Comparison of ENCODE assay signal across 1 cellular context in genomic region chr16:578870-579405, GRCh38.
A peak's percentile ranks its signal among the peaks of the same experiment; 100 is the strongest.
TF ChIP-seq lines count a peak whose summit lies in the region.

No MANE protein-coding gene starts in this region.

TF ChIP-seq in HepG2, 621 proteins besides CTCF, POLR2A, EP300 and RAD21 (continued from another document):
- TF ChIP-seq, protein P1, sequence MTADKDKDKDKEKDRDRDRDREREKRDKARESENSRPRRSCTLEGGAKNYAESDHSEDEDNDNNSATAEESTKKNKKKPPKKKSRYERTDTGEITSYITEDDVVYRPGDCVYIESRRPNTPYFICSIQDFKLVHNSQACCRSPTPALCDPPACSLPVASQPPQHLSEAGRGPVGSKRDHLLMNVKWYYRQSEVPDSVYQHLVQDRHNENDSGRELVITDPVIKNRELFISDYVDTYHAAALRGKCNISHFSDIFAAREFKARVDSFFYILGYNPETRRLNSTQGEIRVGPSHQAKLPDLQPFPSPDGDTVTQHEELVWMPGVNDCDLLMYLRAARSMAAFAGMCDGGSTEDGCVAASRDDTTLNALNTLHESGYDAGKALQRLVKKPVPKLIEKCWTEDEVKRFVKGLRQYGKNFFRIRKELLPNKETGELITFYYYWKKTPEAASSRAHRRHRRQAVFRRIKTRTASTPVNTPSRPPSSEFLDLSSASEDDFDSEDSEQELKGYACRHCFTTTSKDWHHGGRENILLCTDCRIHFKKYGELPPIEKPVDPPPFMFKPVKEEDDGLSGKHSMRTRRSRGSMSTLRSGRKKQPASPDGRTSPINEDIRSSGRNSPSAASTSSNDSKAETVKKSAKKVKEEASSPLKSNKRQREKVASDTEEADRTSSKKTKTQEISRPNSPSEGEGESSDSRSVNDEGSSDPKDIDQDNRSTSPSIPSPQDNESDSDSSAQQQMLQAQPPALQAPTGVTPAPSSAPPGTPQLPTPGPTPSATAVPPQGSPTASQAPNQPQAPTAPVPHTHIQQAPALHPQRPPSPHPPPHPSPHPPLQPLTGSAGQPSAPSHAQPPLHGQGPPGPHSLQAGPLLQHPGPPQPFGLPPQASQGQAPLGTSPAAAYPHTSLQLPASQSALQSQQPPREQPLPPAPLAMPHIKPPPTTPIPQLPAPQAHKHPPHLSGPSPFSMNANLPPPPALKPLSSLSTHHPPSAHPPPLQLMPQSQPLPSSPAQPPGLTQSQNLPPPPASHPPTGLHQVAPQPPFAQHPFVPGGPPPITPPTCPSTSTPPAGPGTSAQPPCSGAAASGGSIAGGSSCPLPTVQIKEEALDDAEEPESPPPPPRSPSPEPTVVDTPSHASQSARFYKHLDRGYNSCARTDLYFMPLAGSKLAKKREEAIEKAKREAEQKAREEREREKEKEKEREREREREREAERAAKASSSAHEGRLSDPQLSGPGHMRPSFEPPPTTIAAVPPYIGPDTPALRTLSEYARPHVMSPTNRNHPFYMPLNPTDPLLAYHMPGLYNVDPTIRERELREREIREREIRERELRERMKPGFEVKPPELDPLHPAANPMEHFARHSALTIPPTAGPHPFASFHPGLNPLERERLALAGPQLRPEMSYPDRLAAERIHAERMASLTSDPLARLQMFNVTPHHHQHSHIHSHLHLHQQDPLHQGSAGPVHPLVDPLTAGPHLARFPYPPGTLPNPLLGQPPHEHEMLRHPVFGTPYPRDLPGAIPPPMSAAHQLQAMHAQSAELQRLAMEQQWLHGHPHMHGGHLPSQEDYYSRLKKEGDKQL (CRISPR knock-in tag; IDR thresholded peaks at IDR 0.05; ENCODE audit: low read depth) = no peak
- TF ChIP-seq SMARCE1 (IDR thresholded peaks at IDR 0.05; ENCODE audit: borderline replicate concordance) = no peak
- no peak for TF ChIP-seq ELF3 (CRISPR knock-in tag; IDR thresholded peaks at IDR 0.05)
- no peak for TF ChIP-seq KMT2B (CRISPR knock-in tag; IDR thresholded peaks at IDR 0.05)
- TF ChIP-seq KDM3A (CRISPR knock-in tag; IDR thresholded peaks at IDR 0.05; ENCODE audit: low read depth) = 0 out of 2 replicates have a peak, but pooled peaks have one; percentile 51
- TF ChIP-seq ETV5 (CRISPR knock-in tag; IDR thresholded peaks at IDR 0.05; ENCODE audit: borderline replicate concordance) = no peak
- no peak for TF ChIP-seq GMEB1 (CRISPR knock-in tag; IDR thresholded peaks at IDR 0.05; ENCODE audit: borderline replicate concordance)
- TF ChIP-seq ZNF720 (CRISPR knock-in tag; IDR thresholded peaks at IDR 0.05) = no peak
- no peak for TF ChIP-seq MAZ (IDR thresholded peaks at IDR 0.05; ENCODE audit: borderline replicate concordance, low read depth, low read length)
- TF ChIP-seq MAZ (CRISPR knock-in tag; IDR thresholded peaks at IDR 0.05; ENCODE audit: low read depth) = 0 out of 2 replicates have a peak, but pooled peaks have one; percentile 47
- TF ChIP-seq, protein P2, sequence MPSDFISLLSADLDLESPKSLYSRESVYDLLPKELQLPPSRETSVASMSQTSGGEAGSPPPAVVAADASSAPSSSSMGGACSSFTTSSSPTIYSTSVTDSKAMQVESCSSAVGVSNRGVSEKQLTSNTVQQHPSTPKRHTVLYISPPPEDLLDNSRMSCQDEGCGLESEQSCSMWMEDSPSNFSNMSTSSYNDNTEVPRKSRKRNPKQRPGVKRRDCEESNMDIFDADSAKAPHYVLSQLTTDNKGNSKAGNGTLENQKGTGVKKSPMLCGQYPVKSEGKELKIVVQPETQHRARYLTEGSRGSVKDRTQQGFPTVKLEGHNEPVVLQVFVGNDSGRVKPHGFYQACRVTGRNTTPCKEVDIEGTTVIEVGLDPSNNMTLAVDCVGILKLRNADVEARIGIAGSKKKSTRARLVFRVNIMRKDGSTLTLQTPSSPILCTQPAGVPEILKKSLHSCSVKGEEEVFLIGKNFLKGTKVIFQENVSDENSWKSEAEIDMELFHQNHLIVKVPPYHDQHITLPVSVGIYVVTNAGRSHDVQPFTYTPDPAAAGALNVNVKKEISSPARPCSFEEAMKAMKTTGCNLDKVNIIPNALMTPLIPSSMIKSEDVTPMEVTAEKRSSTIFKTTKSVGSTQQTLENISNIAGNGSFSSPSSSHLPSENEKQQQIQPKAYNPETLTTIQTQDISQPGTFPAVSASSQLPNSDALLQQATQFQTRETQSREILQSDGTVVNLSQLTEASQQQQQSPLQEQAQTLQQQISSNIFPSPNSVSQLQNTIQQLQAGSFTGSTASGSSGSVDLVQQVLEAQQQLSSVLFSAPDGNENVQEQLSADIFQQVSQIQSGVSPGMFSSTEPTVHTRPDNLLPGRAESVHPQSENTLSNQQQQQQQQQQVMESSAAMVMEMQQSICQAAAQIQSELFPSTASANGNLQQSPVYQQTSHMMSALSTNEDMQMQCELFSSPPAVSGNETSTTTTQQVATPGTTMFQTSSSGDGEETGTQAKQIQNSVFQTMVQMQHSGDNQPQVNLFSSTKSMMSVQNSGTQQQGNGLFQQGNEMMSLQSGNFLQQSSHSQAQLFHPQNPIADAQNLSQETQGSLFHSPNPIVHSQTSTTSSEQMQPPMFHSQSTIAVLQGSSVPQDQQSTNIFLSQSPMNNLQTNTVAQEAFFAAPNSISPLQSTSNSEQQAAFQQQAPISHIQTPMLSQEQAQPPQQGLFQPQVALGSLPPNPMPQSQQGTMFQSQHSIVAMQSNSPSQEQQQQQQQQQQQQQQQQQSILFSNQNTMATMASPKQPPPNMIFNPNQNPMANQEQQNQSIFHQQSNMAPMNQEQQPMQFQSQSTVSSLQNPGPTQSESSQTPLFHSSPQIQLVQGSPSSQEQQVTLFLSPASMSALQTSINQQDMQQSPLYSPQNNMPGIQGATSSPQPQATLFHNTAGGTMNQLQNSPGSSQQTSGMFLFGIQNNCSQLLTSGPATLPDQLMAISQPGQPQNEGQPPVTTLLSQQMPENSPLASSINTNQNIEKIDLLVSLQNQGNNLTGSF (CRISPR knock-in tag; IDR thresholded peaks at IDR 0.05) = no peak
- peak; percentile 58; the same call in 1 of the 2 replicates for TF ChIP-seq SPEN (CRISPR knock-in tag; IDR thresholded peaks at IDR 0.05; ENCODE audit: low read depth)
- peak; percentile 73 for TF ChIP-seq ZNF740 (CRISPR knock-in tag; IDR thresholded peaks at IDR 0.05)
- TF ChIP-seq NR1H2 (CRISPR knock-in tag; IDR thresholded peaks at IDR 0.05; ENCODE audit: borderline replicate concordance, low read depth) = no peak
- peak; percentile 84 for TF ChIP-seq HNRNPL (IDR thresholded peaks at IDR 0.05; ENCODE audit: low read depth, low read length)
- TF ChIP-seq ATRX (CRISPR knock-in tag; IDR thresholded peaks at IDR 0.05; ENCODE audit: borderline replicate concordance) = no peak
- peak; percentile 51; the same call in 1 of the 2 replicates for TF ChIP-seq GATAD2A (CRISPR knock-in tag; IDR thresholded peaks at IDR 0.05)
- TF ChIP-seq ZNF780A (CRISPR knock-in tag; IDR thresholded peaks at IDR 0.05) = no peak
- TF ChIP-seq, protein P3, sequence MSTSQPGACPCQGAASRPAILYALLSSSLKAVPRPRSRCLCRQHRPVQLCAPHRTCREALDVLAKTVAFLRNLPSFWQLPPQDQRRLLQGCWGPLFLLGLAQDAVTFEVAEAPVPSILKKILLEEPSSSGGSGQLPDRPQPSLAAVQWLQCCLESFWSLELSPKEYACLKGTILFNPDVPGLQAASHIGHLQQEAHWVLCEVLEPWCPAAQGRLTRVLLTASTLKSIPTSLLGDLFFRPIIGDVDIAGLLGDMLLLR (CRISPR knock-in tag; IDR thresholded peaks at IDR 0.05) = peak; percentile 47; the same call in 1 of the 2 replicates
- no peak for TF ChIP-seq ZNF230 (CRISPR knock-in tag; IDR thresholded peaks at IDR 0.05)
- no peak for TF ChIP-seq HIVEP1 (CRISPR knock-in tag; IDR thresholded peaks at IDR 0.05)
- no peak for TF ChIP-seq SOX13 (IDR thresholded peaks at IDR 0.05)
- TF ChIP-seq SOX13 (CRISPR knock-in tag; conservative IDR thresholded peaks at IDR 0.05 in 1 of 2, IDR thresholded peaks at IDR 0.05 in 1 of 2) = peak in 1 of 2 experiments; percentile 22; a peak in 1 of 4 replicates
- TF ChIP-seq KLF12 (CRISPR knock-in tag; IDR thresholded peaks at IDR 0.05; ENCODE audit: borderline replicate concordance) = peak; percentile 87; the same call in 1 of the 2 replicates
- peak in 1 of 2 experiments; percentile 39; a peak in 1 of 4 replicates for TF ChIP-seq KLF16 (CRISPR knock-in tag; IDR thresholded peaks at IDR 0.05)
- TF ChIP-seq KLF11 (CRISPR knock-in tag; IDR thresholded peaks at IDR 0.05) = no peak
- no peak for TF ChIP-seq SP4 (CRISPR knock-in tag; IDR thresholded peaks at IDR 0.05)
- TF ChIP-seq KDM2A (CRISPR knock-in tag; IDR thresholded peaks at IDR 0.05; ENCODE audit: borderline replicate concordance, low read depth) = peak; percentile 84
- peak; percentile 87 for TF ChIP-seq ZBTB38 (CRISPR knock-in tag; IDR thresholded peaks at IDR 0.05)
- no peak for TF ChIP-seq PPARG (CRISPR knock-in tag; conservative IDR thresholded peaks at IDR 0.05)
- no peak for TF ChIP-seq REXO4 (CRISPR knock-in tag; IDR thresholded peaks at IDR 0.05; ENCODE audit: borderline replicate concordance)
- no peak for TF ChIP-seq LCORL (IDR thresholded peaks at IDR 0.05)
- TF ChIP-seq LCORL (CRISPR knock-in tag; IDR thresholded peaks at IDR 0.05) = peak; percentile 65; the same call in 1 of the 2 replicates
- 0 out of 2 replicates have a peak, but pooled peaks have one; percentile 36 for TF ChIP-seq IRF2 (CRISPR knock-in tag; IDR thresholded peaks at IDR 0.05)
- TF ChIP-seq MXI1 (IDR thresholded peaks at IDR 0.05; ENCODE audit: borderline replicate concordance, low read depth, low read length) = peak; percentile 60; the same call in 1 of the 3 replicates
- no peak for TF ChIP-seq ZNF609 (CRISPR knock-in tag; IDR thresholded peaks at IDR 0.05; ENCODE audit: borderline replicate concordance)
- TF ChIP-seq CHD2 (IDR thresholded peaks at IDR 0.05; ENCODE audit: low read depth, low read length) = no peak
TF ChIP-seq in HepG2: peak in this region for 94.
